In genomic region chrX:111869639-111870034, GRCh38 we compare ENCODE assay signal across 8 cellular contexts. TPM values are rescaled to one million over a fixed set of nuclear protein-coding genes. Genes with fewer than 3 reads are reported as not detected.
A peak's percentile ranks its signal among the peaks of the same experiment; 100 is the strongest.
DNase-seq lines count a peak whose midpoint lies in the region; ATAC-seq and TF ChIP-seq lines count a peak whose summit lies in the region.

No MANE protein-coding gene starts in this region.

- TF ChIP-seq CTCF in GM20000 (IDR thresholded peaks at IDR 0.05; ENCODE audit: extremely low read depth, missing control alignments), result peak; percentile 25
- TF ChIP-seq CTCF in kidney epithelial cell (IDR thresholded peaks at IDR 0.05; ENCODE audit: insufficient read depth, low read length, poor library complexity, severe bottlenecking), result peak; percentile 63

- ATAC-seq in HG03439 (IDR thresholded peaks at IDR 0.05; ENCODE audit: unreplicated experiment), result peak; percentile 85

- peaks cover 2% of the 10 kb centered on the region for H3K27me3 ChIP-seq in kidney epithelial cell (ENCODE audit: control insufficient read depth, insufficient read depth, low read length)

- H3K36me3 ChIP-seq in kidney epithelial cell (ENCODE audit: control insufficient read depth, insufficient read depth, low read length), result no peaks in the 10 kb centered on the region

- DNase-seq in SIG-M5 treated with dmso at 0.1 percent for 504 hours (lab: John Stamatoyannopoulos, UW; ENCODE audit: unreplicated experiment) (peak; percentile 47), SIG-M5 (lab: John Stamatoyannopoulos, UW) (no peak), GM20000 (ENCODE audit: low spot score) (peak; percentile 7), NOMO-1 treated with DMSO at 0.1 percent for 48 hours (lab: John Stamatoyannopoulos, UW; ENCODE audit: unreplicated experiment) (peak; percentile 56), kidney epithelial cell (ENCODE audit: low read depth) (no peak), ureter (ENCODE audit: low spot score) (peak; percentile 47)
- peak; percentile 1 for DNase-seq in central memory CD4-positive, alpha-beta T cell

- H3K4me3 ChIP-seq in kidney epithelial cell (ENCODE audit: low read depth, low read length), result no peak overlapping the region

RNA-seq across cellular contexts. Expression of gene TRPC5OS, which starts 6.3 kb away (rescaled TPM):
- total RNA-seq in kidney epithelial cell, result not detected in 2 replicates
- total RNA-seq in ureter, result not detected

Comparison
In these comparisons a context has a peak if more than half of its experiments do, and no peak if none do; other contexts are left out.
1. DNase-seq: peak in SIG-M5 treated with dmso at 0.1 percent for 504 hours (single experiment), GM20000 (single experiment), NOMO-1 treated with DMSO at 0.1 percent for 48 hours (single experiment), central memory CD4-positive, alpha-beta T cell (single experiment) and ureter (single experiment); none in SIG-M5 (single experiment) and kidney epithelial cell (single experiment).